Comparison of ENCODE assay signal across 1 cellular context in the genomic region with DNA sequence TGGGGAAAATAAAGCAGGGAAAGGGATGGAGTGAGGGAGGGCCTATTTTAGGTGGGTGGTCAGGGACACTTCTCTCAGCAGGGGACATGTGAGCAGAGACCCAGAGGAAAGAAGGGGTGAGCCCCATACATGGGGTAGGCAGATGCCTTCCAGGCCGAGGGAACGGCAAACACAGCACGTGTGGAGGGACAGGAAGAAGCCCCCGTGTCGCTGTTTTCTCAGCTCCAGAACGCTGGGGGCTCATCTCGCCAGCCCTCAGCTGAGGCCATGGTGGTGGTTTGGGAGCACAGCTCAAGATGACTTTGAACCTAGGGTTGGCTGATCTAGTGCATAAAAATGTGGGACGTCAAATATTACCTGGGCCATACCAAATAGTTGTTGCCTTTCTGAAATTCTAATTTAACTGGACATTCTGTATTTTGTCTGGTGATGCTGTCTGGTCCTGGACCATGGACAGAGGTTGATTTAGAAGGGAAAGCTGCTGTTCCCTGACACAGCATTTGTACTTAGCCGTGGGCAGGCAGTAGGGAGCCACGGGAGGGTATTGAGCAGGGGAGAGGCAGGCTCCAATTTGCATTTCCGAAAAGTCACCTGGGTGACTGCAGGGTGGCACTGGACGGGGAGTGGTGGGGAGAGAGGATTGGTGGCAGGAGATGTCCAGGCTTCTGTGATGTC.
A peak's percentile ranks its signal among the peaks of the same experiment; 100 is the strongest.
TF ChIP-seq lines count a peak whose summit lies in the region.

No MANE protein-coding gene starts in this region.

TF ChIP-seq in Ishikawa, 13 proteins besides CTCF, POLR2A, EP300 and RAD21 (continued from another document):
- TF ChIP-seq, protein P1, sequence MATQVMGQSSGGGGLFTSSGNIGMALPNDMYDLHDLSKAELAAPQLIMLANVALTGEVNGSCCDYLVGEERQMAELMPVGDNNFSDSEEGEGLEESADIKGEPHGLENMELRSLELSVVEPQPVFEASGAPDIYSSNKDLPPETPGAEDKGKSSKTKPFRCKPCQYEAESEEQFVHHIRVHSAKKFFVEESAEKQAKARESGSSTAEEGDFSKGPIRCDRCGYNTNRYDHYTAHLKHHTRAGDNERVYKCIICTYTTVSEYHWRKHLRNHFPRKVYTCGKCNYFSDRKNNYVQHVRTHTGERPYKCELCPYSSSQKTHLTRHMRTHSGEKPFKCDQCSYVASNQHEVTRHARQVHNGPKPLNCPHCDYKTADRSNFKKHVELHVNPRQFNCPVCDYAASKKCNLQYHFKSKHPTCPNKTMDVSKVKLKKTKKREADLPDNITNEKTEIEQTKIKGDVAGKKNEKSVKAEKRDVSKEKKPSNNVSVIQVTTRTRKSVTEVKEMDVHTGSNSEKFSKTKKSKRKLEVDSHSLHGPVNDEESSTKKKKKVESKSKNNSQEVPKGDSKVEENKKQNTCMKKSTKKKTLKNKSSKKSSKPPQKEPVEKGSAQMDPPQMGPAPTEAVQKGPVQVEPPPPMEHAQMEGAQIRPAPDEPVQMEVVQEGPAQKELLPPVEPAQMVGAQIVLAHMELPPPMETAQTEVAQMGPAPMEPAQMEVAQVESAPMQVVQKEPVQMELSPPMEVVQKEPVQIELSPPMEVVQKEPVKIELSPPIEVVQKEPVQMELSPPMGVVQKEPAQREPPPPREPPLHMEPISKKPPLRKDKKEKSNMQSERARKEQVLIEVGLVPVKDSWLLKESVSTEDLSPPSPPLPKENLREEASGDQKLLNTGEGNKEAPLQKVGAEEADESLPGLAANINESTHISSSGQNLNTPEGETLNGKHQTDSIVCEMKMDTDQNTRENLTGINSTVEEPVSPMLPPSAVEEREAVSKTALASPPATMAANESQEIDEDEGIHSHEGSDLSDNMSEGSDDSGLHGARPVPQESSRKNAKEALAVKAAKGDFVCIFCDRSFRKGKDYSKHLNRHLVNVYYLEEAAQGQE (IDR thresholded peaks at IDR 0.05; ENCODE audit: low read depth) = peak; percentile 46; the same call in 1 of the 2 replicates
- TF ChIP-seq NFIC (IDR thresholded peaks at IDR 0.05) = no peak
- TF ChIP-seq TAF1 (IDR thresholded peaks at IDR 0.05; ENCODE audit: low read depth) = no peak
- TF ChIP-seq EGR1 (IDR thresholded peaks at IDR 0.05) = no peak
- TF ChIP-seq TEAD4 (IDR thresholded peaks at IDR 0.05) = no peak
